ENCODE assay signal across 7 cellular contexts in the genomic region with DNA sequence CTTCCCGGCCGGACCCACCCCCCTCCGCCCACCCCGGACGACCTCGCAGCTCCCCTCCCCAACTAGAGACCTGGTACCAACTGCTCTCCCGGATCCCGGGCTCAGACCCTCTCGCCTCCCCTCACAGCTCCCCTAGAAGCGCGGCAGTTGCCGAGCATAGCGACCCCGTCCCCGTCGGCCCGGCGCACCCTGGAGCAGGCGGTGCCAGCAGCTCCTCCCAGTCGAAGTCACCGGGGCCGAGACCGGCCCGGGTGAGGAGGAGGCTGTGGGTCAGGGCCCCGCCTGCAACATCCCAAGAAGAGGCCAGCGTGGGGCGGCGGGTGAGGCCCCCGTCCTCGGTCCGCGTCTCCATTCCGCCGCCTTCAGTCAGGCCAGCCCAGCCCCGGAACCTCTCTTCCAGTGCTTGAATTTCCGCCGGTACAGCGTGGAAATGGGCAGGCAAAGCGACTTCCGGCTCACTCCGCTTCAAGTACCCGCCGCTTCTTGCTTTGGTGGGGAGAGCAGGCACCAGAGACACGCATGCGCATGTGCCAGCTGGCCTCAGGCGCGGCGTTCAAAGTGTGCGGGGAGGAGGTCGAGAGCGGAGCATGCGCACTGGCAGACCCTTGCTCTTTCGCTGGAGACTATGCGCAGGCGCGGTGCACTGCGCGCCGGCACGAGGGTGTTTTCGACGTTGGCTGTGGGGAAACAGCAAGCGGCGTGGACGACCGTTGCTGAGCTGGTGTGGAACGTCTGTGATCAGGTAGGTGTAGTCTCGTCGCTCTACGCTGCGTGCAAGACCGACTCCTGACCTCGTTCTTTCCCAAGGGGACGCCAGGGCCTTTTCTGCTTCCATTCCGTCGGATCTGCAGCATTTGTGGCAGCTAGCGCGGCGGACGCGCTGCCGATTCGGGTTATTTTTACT. TPM values are rescaled to one million over a fixed set of nuclear protein-coding genes. Genes with fewer than 3 reads are reported as not detected.
DNase-seq lines count a peak whose midpoint lies in the region; ATAC-seq, FAIRE-seq and TF ChIP-seq lines count a peak whose summit lies in the region.

A gene with protein sequence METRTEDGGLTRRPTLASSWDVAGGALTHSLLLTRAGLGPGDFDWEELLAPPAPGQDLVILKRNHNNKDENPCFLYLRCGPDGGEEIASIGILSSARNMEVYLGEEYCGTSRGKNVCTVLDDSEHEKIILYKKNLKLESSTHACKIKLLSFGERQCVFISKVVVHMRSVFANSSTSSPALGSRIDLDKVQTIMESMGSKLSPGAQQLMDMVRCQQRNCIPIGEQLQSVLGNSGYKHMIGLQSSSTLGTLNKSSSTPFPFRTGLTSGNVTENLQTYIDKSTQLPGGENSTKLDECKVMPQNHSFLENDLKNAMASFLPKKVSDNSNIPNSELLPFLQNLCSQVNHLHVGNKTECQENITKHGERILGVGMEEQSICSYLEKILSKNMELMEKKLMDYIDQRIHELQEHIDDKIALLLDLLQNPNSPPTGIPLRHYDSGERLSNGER (minus strand): TSS at position 401 of the 904 bp plus-strand sequence. CDS start 49 bp downstream, at position 352.

- TF ChIP-seq EP300 in GM12878 (IDR thresholded peaks at IDR 0.05; ENCODE audit: borderline replicate concordance in 1 of 2, control insufficient read depth in 1 of 2, low read depth in 2 of 2, low read length in 2 of 2), result no peak

- BruUV-seq in GM12878 (replicated peaks; lab: Mats Ljungman, UMichigan), result no TSS peak

- H3K27me3 ChIP-seq in GM12878 (replicated peaks in 1 of 2; ENCODE audit: control insufficient read depth in 2 of 2, insufficient read depth in 2 of 2, low read length in 1 of 2), result no peaks in the 10 kb centered on the region

- SMC1A ChIA-PET in GM12878 (lab: Charles Lee; ENCODE audit: uncharacterized antibody, unreplicated experiment), result interaction anchor here (1.5 kb wide), 2 partner anchors 20 to 27 kb away, joined by 3 to 7 read pairs; a partner anchor contains a TSS

- peak; percentile 89 for TF ChIP-seq POLR2A in GM12878 (IDR thresholded peaks at IDR 0.05; ENCODE audit: low read depth, low read length)

- CTCF ChIA-PET in GM12878 (lab: Yijun Ruan, JAX), result interaction anchor here (0.6 to 1.2 kb wide), 3 partner anchors 26 to 526 kb away, joined by 3 to 5 read pairs (median 3); a partner anchor contains a TSS

- DNase-seq in NCI-H2081 (lab: John Stamatoyannopoulos, UW) (peak; percentile 92 to 96), T1000 (lab: John Stamatoyannopoulos, UW) (peak; percentile 97), GM12878 (ENCODE audit: low read depth, low spot score) (peak; percentile 96), hypothalamus (lab: John Stamatoyannopoulos, UW) (peak; percentile 61 to 98 (median 94)), retinal pigment epithelial cell (ENCODE audit: low read depth) (peak; percentile 94)

- peaks cover 4% of the 10 kb centered on the region; the same call in 2 of the 3 replicates for H3K9me3 ChIP-seq in GM12878 (replicated peaks; ENCODE audit: control insufficient read depth, insufficient read depth, low read length)

- in situ Hi-C loops in GM12878 (cut with MboI), result no loop called here

- peaks cover 5% of the 10 kb centered on the region for H3K4me1 ChIP-seq in GM12878 (ENCODE audit: control insufficient read depth, insufficient read depth, low read length)

- POLR2A ChIA-PET in GM12878 (lab: Charles Lee), result interaction anchor here (1.0 to 1.7 kb wide), 2 partner anchors 27 to 54 kb away, joined by 3 to 4 read pairs; a partner anchor contains a TSS

- H3K4me3 ChIP-seq in GM12878 (peak within 1 kb of the TSS; percentile 80), retinal pigment epithelial cell (ENCODE audit: low read length) (peak within 1 kb of the TSS; percentile 73)

- no peak for TF ChIP-seq RAD21 in GM12878 (IDR thresholded peaks at IDR 0.05; ENCODE audit: insufficient read depth, low read depth, low read length)

- H3K27ac ChIP-seq in GM12878 (ENCODE audit: control insufficient read depth, insufficient read depth), result peak within 1 kb of the TSS; percentile 65

- intact Hi-C loops in GM12878 (cut with micrococcal nuclease; ENCODE audit: unreplicated experiment), result loop anchor here (5.0 kb wide), 1 partner anchor 77 kb away; a partner anchor contains a TSS

- H3K9ac ChIP-seq in GM12878 (ENCODE audit: control insufficient read depth, insufficient read depth, low read length), result peak within 1 kb of the TSS; percentile 75

- FAIRE-seq in GM12878 (lab: Jason Lieb, UNC), result peak; percentile 88

- no peaks in the 10 kb centered on the region for H3K36me3 ChIP-seq in GM12878 (ENCODE audit: control insufficient read depth in 2 of 2, insufficient read depth in 2 of 2, low read length in 1 of 2)

- peaks cover 4% of the 10 kb centered on the region for H3K79me2 ChIP-seq in GM12878 (ENCODE audit: control insufficient read depth, insufficient read depth, low read length)

- H4K20me1 ChIP-seq in GM12878 (ENCODE audit: control insufficient read depth, insufficient read depth), result no peaks in the 10 kb centered on the region

- H3K4me2 ChIP-seq in GM12878 (ENCODE audit: control insufficient read depth, insufficient read depth), result peak within 1 kb of the TSS; percentile 94

- H2AFZ ChIP-seq in GM12878 (ENCODE audit: control insufficient read depth, low read depth, low read length), result peak within 1 kb of the TSS; percentile 98

- RAD21 ChIA-PET in GM12878 (lab: Charles Lee; ENCODE audit: unreplicated experiment), result interaction anchor here (1.1 to 1.7 kb wide), 3 partner anchors 18 to 26 kb away, joined by 3 to 7 read pairs (median 4); a partner anchor contains a TSS

- 19% methylated on average over 71 of the region's 83 CpGs for WGBS in GM12878 (ENCODE audit: insufficient coverage, insufficient replicate concordance, low lambda C conversion rate, missing lambda C conversion rate)

- TF ChIP-seq CTCF in GM12878 (IDR thresholded peaks at IDR 0.05 in 2 of 3, conservative IDR thresholded peaks at IDR 0.05 in 1 of 3; ENCODE audit: control insufficient read depth in 2 of 3, extremely low read depth in 1 of 3, insufficient read depth in 1 of 3, low read depth in 3 of 3, low read length in 3 of 3) (no peak), retinal pigment epithelial cell (conservative IDR thresholded peaks at IDR 0.05; ENCODE audit: low read depth, low read length) (no peak)

- peak; percentile 80 for ATAC-seq in GM18508 (IDR thresholded peaks at IDR 0.05; ENCODE audit: insufficient read depth, unreplicated experiment)
- ATAC-seq in HG03025 (IDR thresholded peaks at IDR 0.05; ENCODE audit: low FRiP score, unreplicated experiment), result peak; percentile 98
- ATAC-seq in GM12878, result peak; percentile 100

TF ChIP-seq in GM12878, 131 proteins besides CTCF, POLR2A, EP300 and RAD21 (continues in another document):
- TF ChIP-seq, protein P1, sequence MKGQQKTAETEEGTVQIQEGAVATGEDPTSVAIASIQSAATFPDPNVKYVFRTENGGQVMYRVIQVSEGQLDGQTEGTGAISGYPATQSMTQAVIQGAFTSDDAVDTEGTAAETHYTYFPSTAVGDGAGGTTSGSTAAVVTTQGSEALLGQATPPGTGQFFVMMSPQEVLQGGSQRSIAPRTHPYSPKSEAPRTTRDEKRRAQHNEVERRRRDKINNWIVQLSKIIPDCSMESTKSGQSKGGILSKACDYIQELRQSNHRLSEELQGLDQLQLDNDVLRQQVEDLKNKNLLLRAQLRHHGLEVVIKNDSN (IDR thresholded peaks at IDR 0.05; ENCODE audit: borderline replicate concordance, extremely low read length, insufficient read depth, low read depth, low read length), result no peak
- TF ChIP-seq ZBED1 (IDR thresholded peaks at IDR 0.05; ENCODE audit: borderline replicate concordance), result no peak
- TF ChIP-seq NBN (IDR thresholded peaks at IDR 0.05), result peak; percentile 77
- no peak for TF ChIP-seq SMAD5 (IDR thresholded peaks at IDR 0.05; ENCODE audit: low read depth)
- TF ChIP-seq, protein P2, sequence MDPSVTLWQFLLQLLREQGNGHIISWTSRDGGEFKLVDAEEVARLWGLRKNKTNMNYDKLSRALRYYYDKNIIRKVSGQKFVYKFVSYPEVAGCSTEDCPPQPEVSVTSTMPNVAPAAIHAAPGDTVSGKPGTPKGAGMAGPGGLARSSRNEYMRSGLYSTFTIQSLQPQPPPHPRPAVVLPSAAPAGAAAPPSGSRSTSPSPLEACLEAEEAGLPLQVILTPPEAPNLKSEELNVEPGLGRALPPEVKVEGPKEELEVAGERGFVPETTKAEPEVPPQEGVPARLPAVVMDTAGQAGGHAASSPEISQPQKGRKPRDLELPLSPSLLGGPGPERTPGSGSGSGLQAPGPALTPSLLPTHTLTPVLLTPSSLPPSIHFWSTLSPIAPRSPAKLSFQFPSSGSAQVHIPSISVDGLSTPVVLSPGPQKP (IDR thresholded peaks at IDR 0.05; ENCODE audit: low read depth, low read length), result peak; percentile 91
- no peak for TF ChIP-seq NFYA (IDR thresholded peaks at IDR 0.05; ENCODE audit: borderline replicate concordance, low read depth, low read length)
- TF ChIP-seq RB1 (IDR thresholded peaks at IDR 0.05; ENCODE audit: borderline replicate concordance), result peak; percentile 92
- TF ChIP-seq CREB1 (IDR thresholded peaks at IDR 0.05; ENCODE audit: low read depth), result 0 out of 2 replicates have a peak, but pooled peaks have one; percentile 58
- TF ChIP-seq SIN3A (IDR thresholded peaks at IDR 0.05; ENCODE audit: low read depth, low read length), result peak; percentile 84; the same call in 1 of the 2 replicates
- TF ChIP-seq SMAD1 (IDR thresholded peaks at IDR 0.05; ENCODE audit: low read depth, partially characterized antibody), result no peak
- no peak for TF ChIP-seq NR2C2 (IDR thresholded peaks at IDR 0.05; ENCODE audit: borderline replicate concordance, control insufficient read depth, insufficient read length, low read depth)
- peak; percentile 87 to 89; a peak in 3 of 4 replicates for TF ChIP-seq SRF (IDR thresholded peaks at IDR 0.05; ENCODE audit: low read depth in 2 of 2, low read length in 2 of 2)

RNA-seq across cellular contexts. Expression of the gene that starts here (rescaled TPM):
- 14.8 and 15.5 TPM in 2 replicates for total RNA-seq in GM12878 (2013; cell fraction: nucleolus; rRNA removed)
- total RNA-seq in GM12878 (2014; rRNA removed) (7.9 and 9.9 TPM in 2 replicates), GM12878 (2014; rRNA removed; fragmentation: Illumina TruSeq; extraction: Trizol) (9.1 and 10.7 TPM in 2 replicates), GM12878 (2021) (6.8 and 10.9 TPM in 2 replicates)
- 2.0 TPM for polyA plus RNA-seq in GM12878 (2011; ENCODE audit: low read depth)
- polyA plus RNA-seq in GM12878 (2011; rRNA removed) (9.1 and 12.3 TPM in 2 replicates), GM12878 (2014; fragmentation: Illumina TruSeq; extraction: Trizol) (11.3 and 12.5 TPM in 2 replicates), GM12878 (2014; fragmentation: Nextera tagmentation; extraction: Ambion mirVana) (1 to 10 TPM; 4.7 to 4.8 TPM), GM12878 (2014; rRNA removed) (7.5 and 7.7 TPM in 2 replicates), GM12878 (2016; fragmentation: Nextera tagmentation; extraction: Ambion mirVana) (10 to 100 TPM; 10.2 to 12.0 TPM)
- polyA plus RNA-seq in GM12878 (2011; cell fraction: cytosol; rRNA removed), result 2.6 and 2.9 TPM in 2 replicates
- polyA plus RNA-seq in GM12878 (2011; cell fraction: nucleus; rRNA removed), result 4.3 and 5.7 TPM in 2 replicates
- polyA plus RNA-seq in GM12878 (2012), result 4.1 and 5.9 TPM in 2 replicates
- polyA minus RNA-seq in GM12878 (2011; rRNA and poly(A)+ RNA removed), result 5.4 and 14.4 TPM in 2 replicates
- 2.5 and 2.7 TPM in 2 replicates for polyA minus RNA-seq in GM12878 (2011; cell fraction: cytosol; rRNA and poly(A)+ RNA removed)
- 3.1 and 5.5 TPM in 2 replicates for polyA minus RNA-seq in GM12878 (2011; cell fraction: nucleus; rRNA and poly(A)+ RNA removed)

Comparison
In these comparisons a context has a peak if more than half of its experiments do, and no peak if none do; other contexts are left out.
1. Peak in every context shown above with its lines: DNase-seq, ATAC-seq, H3K4me3 ChIP-seq and H3K27ac ChIP-seq.